In genomic region chr1:1597275-1597930, GRCh38 we compare ENCODE assay signal across 8 cellular contexts. TPM values are rescaled to one million over a fixed set of nuclear protein-coding genes. Genes with fewer than 3 reads are reported as not detected.
DNase-seq lines count a peak whose midpoint lies in the region; ATAC-seq and TF ChIP-seq lines count a peak whose summit lies in the region.

No MANE protein-coding gene starts in this region.

- H3K27ac ChIP-seq in WERI-Rb-1 (peak overlapping the region; percentile 53), tibial artery (no peak overlapping the region), upper lobe of right lung (no peak overlapping the region)

- peaks cover 0 to 27% (median 14%) of the 10 kb centered on the region in 4 donors for H3K4me1 ChIP-seq in tibial artery
- H3K4me1 ChIP-seq in upper lobe of right lung = peaks cover 16% of the 10 kb centered on the region

- no peak overlapping the region for H3K4me3 ChIP-seq in WERI-Rb-1 (ENCODE audit: low read depth, low read length)
- H3K4me3 ChIP-seq in tibial artery = no peak overlapping the region
- H3K4me3 ChIP-seq in upper lobe of right lung = no peak overlapping the region

- H3K36me3 ChIP-seq in WERI-Rb-1 (no peaks in the 10 kb centered on the region), tibial artery (no peaks in the 10 kb centered on the region), upper lobe of right lung (no peaks in the 10 kb centered on the region)

- intact Hi-C loops in tibial artery (cut with DNase I; ENCODE audit: low total_unique reads) = no loop called here
- intact Hi-C loops in upper lobe of right lung (cut with DNase I) = no loop called here

- TF ChIP-seq CTCF in GM12874 (IDR thresholded peaks at IDR 0.05; ENCODE audit: insufficient read depth, low read depth, low read length) = peak; percentile 50
- peak; percentile 73 for TF ChIP-seq CTCF in WERI-Rb-1 (IDR thresholded peaks at IDR 0.05; ENCODE audit: low read depth, low read length)
- TF ChIP-seq CTCF in tibial artery (IDR thresholded peaks at IDR 0.05) = no peak
- no peak for TF ChIP-seq CTCF in upper lobe of right lung (IDR thresholded peaks at IDR 0.05)

- ATAC-seq in HG03378 (IDR thresholded peaks at IDR 0.05; ENCODE audit: unreplicated experiment) = no peak
- no peak for ATAC-seq in upper lobe of right lung

- H3K9me3 ChIP-seq in WERI-Rb-1 (ENCODE audit: severe bottlenecking) (no peaks in the 10 kb centered on the region), tibial artery (no peaks in the 10 kb centered on the region), upper lobe of right lung (no peaks in the 10 kb centered on the region)

- H3K27me3 ChIP-seq in WERI-Rb-1 (ENCODE audit: insufficient read depth, low read depth, severe bottlenecking) (no peaks in the 10 kb centered on the region), tibial artery (peaks cover 0 to 53% of the 10 kb centered on the region in 2 donors), upper lobe of right lung (peaks cover 24% of the 10 kb centered on the region)

- DNase-seq in AG08396 (ENCODE audit: low spot score) = peak; percentile 59
- peak; percentile 62 for DNase-seq in WERI-Rb-1
- peak; percentile 65 for DNase-seq in iPS-NIHi7 (ENCODE audit: extremely low spot score)
- DNase-seq in tibial artery = no peak
- no peak for DNase-seq in T1000 (lab: John Stamatoyannopoulos, UW)
- no peak for DNase-seq in upper lobe of right lung

RNA-seq across cellular contexts. Expression of gene FNDC10, which starts 2.5 kb away (rescaled TPM):
- 7.4 TPM for total RNA-seq in upper lobe of right lung

RNA-seq across cellular contexts. Expression of gene MIB2, which starts 17.9 kb away (rescaled TPM):
- 88.7 TPM for total RNA-seq in upper lobe of right lung

RNA-seq across cellular contexts. Expression of gene SSU72, which starts 22.7 kb away (rescaled TPM):
- total RNA-seq in upper lobe of right lung = 125 TPM

RNA-seq across cellular contexts. Expression of gene MMP23B, which starts 34.6 kb away (rescaled TPM):
- total RNA-seq in upper lobe of right lung = 40.3 TPM

RNA-seq across cellular contexts. Expression of gene TMEM240, which starts 57.0 kb away (rescaled TPM):
- 2.9 TPM for total RNA-seq in upper lobe of right lung

Comparison
In these comparisons a context has a peak if more than half of its experiments do, and no peak if none do; other contexts are left out.
1. DNase-seq: peak in AG08396 (single experiment), WERI-Rb-1 (single experiment) and iPS-NIHi7 (single experiment); none in tibial artery (0 of 2), T1000 (single experiment) and upper lobe of right lung (single experiment).
2. CTCF ChIP-seq: peak in GM12874 (single experiment) and WERI-Rb-1 (single experiment); none in tibial artery (0 of 2) and upper lobe of right lung (single experiment).